Comparison of ENCODE assay signal across 8 cellular contexts in the genomic region with DNA sequence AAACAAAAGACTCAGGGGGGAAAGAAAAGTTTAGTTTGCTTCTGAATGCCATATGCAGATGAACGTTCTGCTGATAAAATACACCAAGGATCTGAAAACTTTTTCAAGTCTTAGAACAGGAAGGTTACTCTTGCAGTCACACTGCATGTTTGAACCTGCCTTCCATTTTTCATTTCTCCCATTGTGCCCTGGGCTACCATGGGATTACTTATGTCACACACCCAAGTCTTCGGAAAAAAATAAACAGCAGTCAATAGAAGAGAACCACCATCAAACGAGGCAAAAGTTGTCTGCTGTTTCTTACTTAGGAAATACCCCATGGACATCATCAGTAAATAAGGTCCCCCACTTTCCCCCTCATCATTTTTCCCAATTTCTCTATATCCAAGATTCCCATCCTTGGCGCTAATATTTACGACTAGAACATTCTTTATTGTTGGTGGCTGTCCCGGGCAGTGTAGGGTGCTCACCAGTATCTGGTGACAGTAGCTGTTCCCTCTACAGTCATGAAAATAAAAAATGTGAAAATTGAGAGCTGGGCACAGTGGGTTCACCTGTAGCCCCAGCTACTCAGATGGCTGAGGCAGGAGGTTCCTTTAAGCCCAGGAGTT.
DNase-seq lines count a peak whose midpoint lies in the region; ATAC-seq and TF ChIP-seq lines count a peak whose summit lies in the region.

No MANE protein-coding gene starts in this region.

- POLR2A ChIA-PET in CD8-positive, alpha-beta memory T cell (lab: Charles Lee) = interaction anchor here (0.6 kb wide), 1 partner anchor 60 kb away, joined by 4 read pairs; no protein-coding TSS in a partner anchor

- H3K4me1 ChIP-seq in CD8-positive, alpha-beta memory T cell (ENCODE audit: insufficient read depth, low read length) = peaks cover 72% of the 10 kb centered on the region
- peaks cover 18% of the 10 kb centered on the region for H3K4me1 ChIP-seq in colonic mucosa
- peaks cover 76% of the 10 kb centered on the region for H3K4me1 ChIP-seq in neural progenitor cell

- H4K20me1 ChIP-seq in neural progenitor cell (ENCODE audit: low read depth) = no peaks in the 10 kb centered on the region

- H3K9ac ChIP-seq in colonic mucosa (ENCODE audit: low read depth in 2 of 2, low read length in 2 of 2) (peak overlapping the region in 1 of 2 donors; percentile 53), neural progenitor cell (no peak overlapping the region)

- H3K27ac ChIP-seq in CD8-positive, alpha-beta memory T cell (ENCODE audit: low read depth, low read length) = no peak overlapping the region
- peak overlapping the region; percentile 92 for H3K27ac ChIP-seq in colonic mucosa
- H3K27ac ChIP-seq in neural progenitor cell = peak overlapping the region; percentile 87

- no peaks in the 10 kb centered on the region for H3K79me2 ChIP-seq in neural progenitor cell (ENCODE audit: low read depth)

- intact Hi-C loops in colonic mucosa (cut with DNase I) = no loop called here

- no peaks in the 10 kb centered on the region for H3K36me3 Mint-ChIP-seq in CD8-positive, alpha-beta memory T cell
- no peaks in the 10 kb centered on the region for H3K36me3 Mint-ChIP-seq in neural progenitor cell

- H3K27me3 Mint-ChIP-seq in CD8-positive, alpha-beta memory T cell = peaks cover 0 to 4% of the 10 kb centered on the region in 2 donors
- H3K27me3 Mint-ChIP-seq in neural progenitor cell (ENCODE audit: insufficient read depth, low read depth) = peaks cover 7% of the 10 kb centered on the region

- H3K4me3 Mint-ChIP-seq in CD8-positive, alpha-beta memory T cell = peak overlapping the region in 6 of 7 donors; percentile 16 to 76 (median 53)
- no peak overlapping the region for H3K4me3 Mint-ChIP-seq in neural progenitor cell

- no peaks in the 10 kb centered on the region for H3K9me3 ChIP-seq in CD8-positive, alpha-beta memory T cell (ENCODE audit: low read length)
- H3K9me3 ChIP-seq in colonic mucosa (no peaks in the 10 kb centered on the region), neural progenitor cell (ENCODE audit: low read depth) (no peaks in the 10 kb centered on the region)

- no peak overlapping the region for H2AFZ ChIP-seq in neural progenitor cell (replicated peaks)

- H3K4me2 ChIP-seq in neural progenitor cell = peak overlapping the region; percentile 72

- H3K9me3 Mint-ChIP-seq in CD8-positive, alpha-beta memory T cell = peaks cover 0 to 2% (median 0%) of the 10 kb centered on the region in 5 donors
- no peaks in the 10 kb centered on the region for H3K9me3 Mint-ChIP-seq in neural progenitor cell

- H3K4me1 Mint-ChIP-seq in CD8-positive, alpha-beta memory T cell = peaks cover 61 to 84% (median 79%) of the 10 kb centered on the region in 3 donors
- peaks cover 74% of the 10 kb centered on the region for H3K4me1 Mint-ChIP-seq in neural progenitor cell

- peaks cover 66% of the 10 kb centered on the region for H3F3A ChIP-seq in neural progenitor cell (ENCODE audit: low read depth)

- no peak overlapping the region for H3K4me3 ChIP-seq in CD8-positive, alpha-beta memory T cell (ENCODE audit: low read length)
- H3K4me3 ChIP-seq in colonic mucosa (no peak overlapping the region), neural progenitor cell (peak overlapping the region; percentile 7)

- DNase-seq in CD8-positive, alpha-beta memory T cell = no peak
- DNase-seq in NAMALWA (ENCODE audit: low spot score) = peak; percentile 32
- no peak for DNase-seq in colonic mucosa
- peak; percentile 37 for DNase-seq in neural progenitor cell (ENCODE audit: low spot score)
- DNase-seq in stimulated activated CD4-positive, alpha-beta T cell treated with anti-CD3 and anti-CD28 coated beads, Interleukin-15, amount 100 ng/mL, for 24 hours = no peak
- no peak for DNase-seq in H4 (ENCODE audit: low spot score)
- no peak for DNase-seq in GM03348 (ENCODE audit: low spot score)

- ATAC-seq in GM19463 (IDR thresholded peaks at IDR 0.05; ENCODE audit: unreplicated experiment) = no peak

- peak overlapping the region; percentile 70 to 96 (median 90) for H3K27ac Mint-ChIP-seq in CD8-positive, alpha-beta memory T cell
- peak overlapping the region; percentile 96 for H3K27ac Mint-ChIP-seq in neural progenitor cell

- CTCF ChIA-PET in CD8-positive, alpha-beta memory T cell (lab: Charles Lee) = interaction anchor here (1.2 kb wide), 1 partner anchor 72 kb away, joined by 3 read pairs; no protein-coding TSS in a partner anchor

- TF ChIP-seq CTCF in colonic mucosa (IDR thresholded peaks at IDR 0.05) = no peak
- no peak for TF ChIP-seq CTCF in neural progenitor cell (IDR thresholded peaks at IDR 0.05)

- no peaks in the 10 kb centered on the region for H3K27me3 ChIP-seq in CD8-positive, alpha-beta memory T cell (ENCODE audit: insufficient read depth, low read length, poor library complexity, severe bottlenecking)
- no peaks in the 10 kb centered on the region for H3K27me3 ChIP-seq in colonic mucosa
- no peaks in the 10 kb centered on the region for H3K27me3 ChIP-seq in neural progenitor cell

- H3K36me3 ChIP-seq in CD8-positive, alpha-beta memory T cell (ENCODE audit: insufficient read depth, low read length) = no peaks in the 10 kb centered on the region
- H3K36me3 ChIP-seq in colonic mucosa = no peaks in the 10 kb centered on the region
- no peaks in the 10 kb centered on the region for H3K36me3 ChIP-seq in neural progenitor cell

Comparison
In these comparisons a context has a peak if more than half of its experiments do, and no peak if none do; other contexts are left out.
1. DNase-seq: peak in NAMALWA (single experiment) and neural progenitor cell (single experiment); none in CD8-positive, alpha-beta memory T cell (0 of 5), colonic mucosa (single experiment), stimulated activated CD4-positive, alpha-beta T cell treated with anti-CD3 and anti-CD28 coated beads, Interleukin-15, amount 100 ng/mL, for 24 hours (single experiment), H4 (single experiment) and GM03348 (single experiment).